Comparison of ENCODE assay signal across 11 cellular contexts in the genomic region with DNA sequence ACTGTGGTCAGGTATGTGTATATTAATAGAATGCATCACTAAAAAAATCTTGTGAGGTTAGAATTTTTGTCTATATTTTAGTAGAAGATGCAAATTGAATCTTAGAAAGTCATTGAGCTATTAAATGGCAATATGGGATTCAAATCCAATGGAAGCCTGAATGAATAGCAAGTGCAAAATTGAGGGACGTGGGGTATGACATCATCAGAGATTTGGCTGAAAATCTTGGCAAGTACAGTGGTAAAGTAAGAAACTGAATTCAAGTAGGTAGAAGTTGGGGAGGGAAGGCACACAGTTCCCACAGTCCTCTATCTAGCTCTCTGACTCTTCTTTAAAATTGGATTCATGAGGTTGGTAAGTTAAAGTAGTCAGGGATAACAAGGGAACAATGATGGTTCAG.
"Had no signal": no experiment of that assay in that cellular context is flagged by ENCODE, and none has a peak within 500 bp of the region (broad histone marks: within the 10 kb centered on the region; RNA-seq: fewer than 3 reads in every experiment).

No MANE protein-coding gene starts in this region.

- FAIRE-seq: H1, H54 had no signal

- DNase-seq: GM23248, GOT3, H7, H9, HCEC 1CT, HFFc6 had no signal

- H3K36me3 ChIP-seq: HAP-1 had no signal

- H2AFZ ChIP-seq: GM23338 had no signal

- H3K4me3 ChIP-seq: GM23248, GM23338, HAP-1 had no signal

- H3K4me1 ChIP-seq: HAP-1 had no signal

- H3K9ac ChIP-seq: GM23248 had no signal

- H3K4me2 ChIP-seq: GM23338 had no signal

- ATAC-seq: GM23338, HCT116 had no signal
